Comparison of ENCODE assay signal across 15 cellular contexts in genomic region chr2:58502931-58503330, GRCh38.
DNase-seq lines count a peak whose midpoint lies in the region; ATAC-seq, FAIRE-seq and TF ChIP-seq lines count a peak whose summit lies in the region.
"Had no signal": no experiment of that assay in that cellular context is flagged by ENCODE, and none has a peak within 500 bp of the region (broad histone marks: within the 10 kb centered on the region; RNA-seq: fewer than 3 reads in every experiment).

No MANE protein-coding gene starts in this region.

- peak in 3 of 4 donors; percentile 46 to 69 (median 60) for ATAC-seq in pancreas

- intact Hi-C loops in pancreas (cut with DNase I) (no loop called here), breast epithelium (cut with DNase I; ENCODE audit: low total_unique reads) (no loop called here)

- H3K36me3 ChIP-seq in pancreas (no peaks in the 10 kb centered on the region), osteoblast (ENCODE audit: insufficient read depth, low read length) (no peaks in the 10 kb centered on the region), breast epithelium (no peaks in the 10 kb centered on the region)
- H3K36me3 ChIP-seq: BLaER1 treated with 17β-estradiol and CSF1 and Interleukin-3, amounts not matched to agents 10 nM and 100 nM had no signal

- 31 to 32% methylated on average over 3 of the region's 3 CpGs for WGBS in pancreas, 2 donors

- no peak overlapping the region for H2AFZ ChIP-seq in osteoblast (ENCODE audit: low read length)

- H3K27ac ChIP-seq in pancreas (no peak overlapping the region), osteoblast (ENCODE audit: low read depth, low read length) (no peak overlapping the region), breast epithelium (no peak overlapping the region)
- H3K27ac ChIP-seq: BLaER1 treated with 17β-estradiol and CSF1 and Interleukin-3, amounts not matched to agents 10 nM and 100 nM had no signal

- H3K4me1 ChIP-seq in pancreas (no peaks in the 10 kb centered on the region), osteoblast (ENCODE audit: insufficient read depth, low read length) (no peaks in the 10 kb centered on the region), breast epithelium (no peaks in the 10 kb centered on the region)
- H3K4me1 ChIP-seq: BLaER1 treated with 17β-estradiol and CSF1 and Interleukin-3, amounts not matched to agents 10 nM and 100 nM had no signal

- H3K27me3 ChIP-seq in pancreas (no peaks in the 10 kb centered on the region), osteoblast (ENCODE audit: insufficient read depth, low read length) (no peaks in the 10 kb centered on the region), breast epithelium (no peaks in the 10 kb centered on the region)
- H3K27me3 ChIP-seq: BLaER1 treated with 17β-estradiol and CSF1 and Interleukin-3, amounts not matched to agents 10 nM and 100 nM had no signal

- TF ChIP-seq CTCF in pancreas (IDR thresholded peaks at IDR 0.05) (no peak), osteoblast (IDR thresholded peaks at IDR 0.05; ENCODE audit: extremely low read depth, low read depth, low read length) (no peak), breast epithelium (IDR thresholded peaks at IDR 0.05) (no peak)

- H3K4me3 ChIP-seq in pancreas = no peak overlapping the region
- no peak overlapping the region for H3K4me3 ChIP-seq in osteoblast (ENCODE audit: insufficient read depth, low read length)
- H3K4me3 ChIP-seq in breast epithelium = no peak overlapping the region
- H3K4me3 ChIP-seq: BLaER1 treated with 17β-estradiol and CSF1 and Interleukin-3, amounts not matched to agents 10 nM and 100 nM had no signal

- H3K79me2 ChIP-seq in osteoblast (ENCODE audit: insufficient read depth, low read length) = no peaks in the 10 kb centered on the region

- DNase-seq in NCI-H345 (lab: John Stamatoyannopoulos, UW) (peak; percentile 5), NCI-H345 treated with DMSO at 0.1 percent for 48 hours (lab: John Stamatoyannopoulos, UW; ENCODE audit: unreplicated experiment) (no peak), DMS53 (lab: John Stamatoyannopoulos, UW) (peak; percentile 56), NCI-H526 treated with DMSO at 0.1 percent for 48 hours (lab: John Stamatoyannopoulos, UW) (peak; percentile 7), pancreas (no peak), osteoblast (ENCODE audit: insufficient read length, low spot score, missing footprints) (no peak), breast epithelium (ENCODE audit: low spot score in 2 of 2) (no peak)
- DNase-seq: ACHN; CD4-positive, CD25-positive, alpha-beta regulatory T cell; DMS79; GOT3; H9 had no signal

- no peak for TF ChIP-seq POLR2A in breast epithelium (IDR thresholded peaks at IDR 0.05)

- H3K4me2 ChIP-seq in osteoblast (ENCODE audit: insufficient read depth, low read length) = no peak overlapping the region
- H3K4me2 ChIP-seq: BLaER1 treated with 17β-estradiol and CSF1 and Interleukin-3, amounts not matched to agents 10 nM and 100 nM had no signal

- no peaks in the 10 kb centered on the region for H4K20me1 ChIP-seq in osteoblast (ENCODE audit: insufficient read depth, low read length)
- H4K20me1 ChIP-seq: BLaER1 treated with 17β-estradiol and CSF1 and Interleukin-3, amounts not matched to agents 10 nM and 100 nM had no signal

- no peak for FAIRE-seq in pancreas (lab: Jason Lieb, UNC)
- FAIRE-seq: GM12891, GM19239 had no signal

- no peaks in the 10 kb centered on the region for H3K9me3 ChIP-seq in pancreas
- H3K9me3 ChIP-seq in osteoblast (ENCODE audit: low read depth, low read length) = no peaks in the 10 kb centered on the region
- no peaks in the 10 kb centered on the region for H3K9me3 ChIP-seq in breast epithelium
- H3K9me3 ChIP-seq: BLaER1 treated with 17β-estradiol and CSF1 and Interleukin-3, amounts not matched to agents 10 nM and 100 nM had no signal

Comparison
In these comparisons a context has a peak if more than half of its experiments do, and no peak if none do; other contexts are left out.
1. DNase-seq: peak in NCI-H345 (single experiment), DMS53 (single experiment) and NCI-H526 treated with DMSO at 0.1 percent for 48 hours (single experiment); none in NCI-H345 treated with DMSO at 0.1 percent for 48 hours (single experiment), pancreas (0 of 6), osteoblast (single experiment) and breast epithelium (0 of 2).